In the genomic region with DNA sequence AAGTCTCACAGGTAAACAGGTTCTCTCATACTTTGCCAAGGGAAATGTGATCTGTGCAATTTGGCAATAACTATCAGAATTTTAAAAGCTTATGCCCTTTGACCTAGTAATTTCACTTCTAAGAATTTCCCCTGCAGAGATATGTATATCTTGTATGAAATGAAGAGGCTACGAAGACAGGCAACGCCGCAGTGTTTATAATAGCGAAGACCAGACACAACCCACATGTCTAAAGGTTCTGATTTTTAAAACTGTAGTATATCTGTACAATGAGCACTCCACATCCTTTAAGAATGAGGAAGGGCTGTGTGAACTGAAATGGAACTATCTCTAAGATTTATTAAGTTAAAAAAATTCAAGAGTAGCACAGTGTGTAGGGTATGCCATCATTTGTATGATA, we compare ENCODE assay signal across 20 cellular contexts. TPM values are rescaled to one million over a fixed set of nuclear protein-coding genes. Genes with fewer than 3 reads are reported as not detected.
DNase-seq lines count a peak whose midpoint lies in the region; ATAC-seq and TF ChIP-seq lines count a peak whose summit lies in the region.
"Had no signal": no experiment of that assay in that cellular context is flagged by ENCODE, and none has a peak within 500 bp of the region (broad histone marks: within the 10 kb centered on the region; RNA-seq: fewer than 3 reads in every experiment).

No MANE protein-coding gene starts in this region.

- DNase-seq in KBM-7 (peak; percentile 32), chondrocyte (ENCODE audit: low spot score) (no peak), memory B cell (ENCODE audit: low spot score in 2 of 2) (no peak), DMS53 treated with DMSO at 0.1 percent for 48 hours (lab: John Stamatoyannopoulos, UW; ENCODE audit: unreplicated experiment) (no peak), GM20000 (ENCODE audit: low spot score) (no peak)
- no peak for DNase-seq in central memory CD4-positive, alpha-beta T cell
- DNase-seq: activated CD4-positive, alpha-beta T cell treated with anti-CD3 and anti-CD28 coated beads for 48 hours; activated effector memory CD4-positive, alpha-beta T cell treated with Interleukin-2 at 50 U/mL for 16 hours; activated naive CD8-positive, alpha-beta T cell treated with anti-CD3 and anti-CD28 coated beads, Interleukin-2, amount 50 U/mL, for 24 hours; EL; Kasumi-1; NCI-H1092 treated with DMSO at 0.1 percent for 48 hours; NCI-H2107; NCI-H524; nephron progenitor cell had no signal

- H3K9ac ChIP-seq in subcutaneous abdominal adipose tissue (ENCODE audit: low read length in 5 of 5), result peak overlapping the region in 4 of 5 donors; percentile 24 to 78 (median 52)

- H3K9me3 ChIP-seq in subcutaneous abdominal adipose tissue (ENCODE audit: control insufficient read depth in 5 of 5, low read length in 5 of 5), result no peaks in the 10 kb centered on the region

- H3K4me1 ChIP-seq in subcutaneous abdominal adipose tissue (ENCODE audit: control insufficient read depth in 5 of 5, insufficient read depth in 5 of 5, low read length in 5 of 5), result peaks cover 36 to 79% (median 70%) of the 10 kb centered on the region in 5 donors

- TF ChIP-seq CTCF in chondrocyte (IDR thresholded peaks at IDR 0.05), result no peak
- no peak for TF ChIP-seq CTCF in GM20000 (IDR thresholded peaks at IDR 0.05; ENCODE audit: extremely low read depth, missing control alignments)

- H3K27me3 Mint-ChIP-seq in chondrocyte (ENCODE audit: low read depth) (no peaks in the 10 kb centered on the region), memory B cell (no peaks in the 10 kb centered on the region)
- H3K27me3 Mint-ChIP-seq: activated naive CD8-positive, alpha-beta T cell treated with anti-CD3 and anti-CD28 coated beads, Interleukin-2, amount 50 U/mL, for 24 hours; progenitor cell of endocrine pancreas had no signal

- H3K27ac Mint-ChIP-seq in chondrocyte (ENCODE audit: unreplicated experiment) (peak overlapping the region; percentile 32), memory B cell (peak overlapping the region; percentile 18)
- H3K27ac Mint-ChIP-seq: activated naive CD8-positive, alpha-beta T cell treated with anti-CD3 and anti-CD28 coated beads, Interleukin-2, amount 50 U/mL, for 24 hours; GM23338; nephron progenitor cell; progenitor cell of endocrine pancreas had no signal

- ATAC-seq in memory B cell (ENCODE audit: low read depth), result no peak
- ATAC-seq: activated naive CD8-positive, alpha-beta T cell treated with anti-CD3 and anti-CD28 coated beads, Interleukin-2, amount 50 U/mL, for 24 hours had no signal

- H3K36me3 Mint-ChIP-seq in chondrocyte (ENCODE audit: low read depth) (peaks cover 4% of the 10 kb centered on the region), memory B cell (peaks cover 11% of the 10 kb centered on the region)

- no peak overlapping the region for H3K4me3 Mint-ChIP-seq in chondrocyte (ENCODE audit: unreplicated experiment)
- H3K4me3 Mint-ChIP-seq in memory B cell, result no peak overlapping the region
- H3K4me3 Mint-ChIP-seq: activated naive CD8-positive, alpha-beta T cell treated with anti-CD3 and anti-CD28 coated beads, Interleukin-2, amount 50 U/mL, for 24 hours; GM23338; nephron progenitor cell had no signal

- peaks cover 71% of the 10 kb centered on the region for H3K4me1 Mint-ChIP-seq in chondrocyte (ENCODE audit: low read depth)
- peaks cover 19% of the 10 kb centered on the region for H3K4me1 Mint-ChIP-seq in memory B cell

- in situ Hi-C loops in KBM-7 (cut with MboI; ENCODE audit: low pct_unique_long_range_greater_than_20kb, low sequenced_read_pairs), result no loop called here

- H3K27me3 ChIP-seq in subcutaneous abdominal adipose tissue (ENCODE audit: control insufficient read depth in 5 of 5, insufficient read depth in 4 of 5, low read length in 5 of 5), result no peaks in the 10 kb centered on the region
- H3K27me3 ChIP-seq: cardiac muscle cell had no signal

- peak overlapping the region; percentile 100 for H3K27ac ChIP-seq in subcutaneous abdominal adipose tissue (ENCODE audit: low read depth, low read length)
- H3K27ac ChIP-seq: cardiac muscle cell had no signal

- peaks cover 0 to 2% (median 0%) of the 10 kb centered on the region in 5 donors for H3K36me3 ChIP-seq in subcutaneous abdominal adipose tissue (ENCODE audit: control insufficient read depth in 5 of 5, insufficient read depth in 5 of 5, low read length in 5 of 5)
- H3K36me3 ChIP-seq: cardiac muscle cell had no signal

- H3K9me3 Mint-ChIP-seq in chondrocyte (ENCODE audit: low read depth) (no peaks in the 10 kb centered on the region), memory B cell (no peaks in the 10 kb centered on the region)
- H3K9me3 Mint-ChIP-seq: activated naive CD8-positive, alpha-beta T cell treated with anti-CD3 and anti-CD28 coated beads, Interleukin-2, amount 50 U/mL, for 24 hours; GM23338; nephron progenitor cell had no signal

- no peak overlapping the region for H3K4me3 ChIP-seq in subcutaneous abdominal adipose tissue (ENCODE audit: low read depth in 1 of 5, low read length in 5 of 5)
- H3K4me3 ChIP-seq: cardiac muscle cell, GM23338, lung had no signal

RNA-seq across cellular contexts. Expression of a gene that starts 7.5 kb away (rescaled TPM):
- 29.3 to 51.5 TPM (median 29.9 TPM) in 3 replicates for total RNA-seq in chondrocyte
